19 cellular contexts compared by ENCODE assay signal in genomic region chr6:17492350-17492749, GRCh38.
DNase-seq lines count a peak whose midpoint lies in the region; ATAC-seq and TF ChIP-seq lines count a peak whose summit lies in the region.
"Had no signal": no experiment of that assay in that cellular context is flagged by ENCODE, and none has a peak within 500 bp of the region (broad histone marks: within the 10 kb centered on the region; RNA-seq: fewer than 3 reads in every experiment).

No MANE protein-coding gene starts in this region.

- DNase-seq in SJSA1 (ENCODE audit: low read depth in 1 of 2, low spot score in 2 of 2) (no peak), islet precursor cell (peak; percentile 22), osteocyte (ENCODE audit: extremely low spot score, unreplicated experiment) (no peak), upper lobe of right lung (no peak), NCI-H2081 (lab: John Stamatoyannopoulos, UW) (no peak)
- DNase-seq: amniotic stem cell; immature natural killer cell; KBM-7; NCI-H1092 treated with DMSO at 0.1 percent for 48 hours; NCI-H2171 treated with DMSO at 0.1 percent for 48 hours; NCI-H82; pancreas; stimulated activated naive CD4-positive, alpha-beta T cell had no signal

- ATAC-seq in upper lobe of right lung (no peak), HG02798 (IDR thresholded peaks at IDR 0.05; ENCODE audit: poor library complexity, unreplicated experiment) (no peak), HG02870 (IDR thresholded peaks at IDR 0.05; ENCODE audit: unreplicated experiment) (no peak)
- ATAC-seq: GM12878, pancreas had no signal

- H3K4me1 Mint-ChIP-seq in osteocyte (ENCODE audit: unreplicated experiment), result peaks cover 61% of the 10 kb centered on the region

- H3K9me3 ChIP-seq in SJSA1 (replicated peaks) (no peaks in the 10 kb centered on the region), upper lobe of right lung (no peaks in the 10 kb centered on the region)
- H3K9me3 ChIP-seq: pancreas had no signal

- H3K36me3 ChIP-seq in SJSA1 (peaks cover 27% of the 10 kb centered on the region), upper lobe of right lung (no peaks in the 10 kb centered on the region)
- H3K36me3 ChIP-seq: pancreas had no signal

- TF ChIP-seq CTCF in osteocyte (IDR thresholded peaks at IDR 0.05), result no peak
- TF ChIP-seq CTCF in upper lobe of right lung (IDR thresholded peaks at IDR 0.05), result no peak

- H3K4me3 Mint-ChIP-seq in osteocyte (ENCODE audit: unreplicated experiment), result peak overlapping the region; percentile 22
- H3K4me3 Mint-ChIP-seq: immature natural killer cell, mesothelial cell of epicardium had no signal

- H3K27ac ChIP-seq in SJSA1 (peak overlapping the region; percentile 68), upper lobe of right lung (peak overlapping the region; percentile 61)
- H3K27ac ChIP-seq: HL-60, pancreas had no signal

- H3K27ac Mint-ChIP-seq in osteocyte (ENCODE audit: unreplicated experiment), result peak overlapping the region; percentile 99
- H3K27ac Mint-ChIP-seq: activated T-helper 2 cell treated with anti-CD3 and anti-CD28 coated beads, Interferon-gamma antibody, Interleukin-2, Interleukin-4, amounts not matched to agents 10 μg/mL and 5 μg/mL and 100 μg/mL, durations not matched to agents 14 hours and 24 hours and 36 hours; immature natural killer cell had no signal

- no peak overlapping the region for H3K4me3 ChIP-seq in SJSA1
- H3K4me3 ChIP-seq in upper lobe of right lung, result no peak overlapping the region
- H3K4me3 ChIP-seq: GM12878, pancreas had no signal

- H3K27me3 Mint-ChIP-seq in osteocyte (ENCODE audit: unreplicated experiment), result no peaks in the 10 kb centered on the region

- H3K4me1 ChIP-seq in SJSA1 (replicated peaks) (peaks cover 37% of the 10 kb centered on the region), upper lobe of right lung (no peaks in the 10 kb centered on the region)
- H3K4me1 ChIP-seq: pancreas had no signal

- H3K27me3 ChIP-seq in SJSA1 (replicated peaks) (no peaks in the 10 kb centered on the region), upper lobe of right lung (no peaks in the 10 kb centered on the region)
- H3K27me3 ChIP-seq: pancreas had no signal

- no peaks in the 10 kb centered on the region for H3K9me3 Mint-ChIP-seq in osteocyte (ENCODE audit: unreplicated experiment)
- H3K9me3 Mint-ChIP-seq: activated T-helper 2 cell treated with anti-CD3 and anti-CD28 coated beads, Interferon-gamma antibody, Interleukin-2, Interleukin-4, amounts not matched to agents 10 μg/mL and 5 μg/mL and 100 μg/mL, durations not matched to agents 14 hours and 24 hours and 36 hours; mesothelial cell of epicardium had no signal

- intact Hi-C loops in upper lobe of right lung (cut with DNase I), result no loop called here

- H3K36me3 Mint-ChIP-seq in osteocyte (ENCODE audit: unreplicated experiment), result peaks cover 30% of the 10 kb centered on the region
- H3K36me3 Mint-ChIP-seq: immature natural killer cell had no signal
